27 cellular contexts compared by ENCODE assay signal in the genomic region with DNA sequence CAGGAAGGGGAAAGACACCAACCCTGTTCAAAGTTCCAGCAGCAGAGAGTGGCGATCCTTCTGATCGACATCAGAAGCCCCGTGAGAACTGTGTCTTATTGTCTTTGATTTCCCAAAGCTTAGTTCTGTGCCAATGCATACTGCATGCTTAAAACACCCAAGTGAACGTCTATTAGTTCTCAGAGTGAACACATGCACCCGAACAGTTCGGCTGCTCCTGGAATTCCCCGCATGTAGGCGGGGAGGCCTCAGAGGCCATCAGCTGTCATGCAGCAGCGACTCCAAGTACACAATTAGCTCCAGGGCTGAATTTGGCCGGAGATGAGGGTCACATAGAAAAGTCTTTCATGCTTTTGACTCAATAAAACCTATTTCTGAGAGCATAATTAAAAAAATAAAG.
DNase-seq lines count a peak whose midpoint lies in the region; ATAC-seq and TF ChIP-seq lines count a peak whose summit lies in the region.
"Had no signal": no experiment of that assay in that cellular context is flagged by ENCODE, and none has a peak within 500 bp of the region (broad histone marks: within the 10 kb centered on the region; RNA-seq: fewer than 3 reads in every experiment).

No MANE protein-coding gene starts in this region.

- in situ Hi-C loops in GM13977 (cut with MboI; ENCODE audit: low pct_unique_long_range_greater_than_20kb, low sequenced_read_pairs, unreplicated experiment) = no loop called here

- peaks cover 63% of the 10 kb centered on the region for H3K36me3 Mint-ChIP-seq in nephron (ENCODE audit: low read depth)
- peaks cover 12% of the 10 kb centered on the region for H3K36me3 Mint-ChIP-seq in activated T-helper 17 cell treated with anti-CD3 and anti-CD28 coated beads, Interleukin-2, amount 50 U/mL, for 72 hours (ENCODE audit: low read depth)

- peak overlapping the region; percentile 34 to 75 (median 60) for H3K27ac Mint-ChIP-seq in nephron
- no peak overlapping the region for H3K27ac Mint-ChIP-seq in activated T-helper 17 cell treated with anti-CD3 and anti-CD28 coated beads, Interleukin-2, amount 50 U/mL, for 72 hours
- H3K27ac Mint-ChIP-seq: T-helper 17 cell had no signal

- H3K4me3 ChIP-seq in lower lobe of right lung = no peak overlapping the region
- H3K4me3 ChIP-seq: left ventricle myocardium inferior, sigmoid colon, stomach, tibial artery had no signal

- TF ChIP-seq CTCF in GM13977 (IDR thresholded peaks at IDR 0.05; ENCODE audit: extremely low read depth, insufficient read depth, missing control alignments) (no peak), nephron (IDR thresholded peaks at IDR 0.05; ENCODE audit: unreplicated experiment in 3 of 3) (no peak), lower lobe of right lung (IDR thresholded peaks at IDR 0.05) (no peak)

- H3K4me1 Mint-ChIP-seq in nephron = peaks cover 68% of the 10 kb centered on the region
- H3K4me1 Mint-ChIP-seq in activated T-helper 17 cell treated with anti-CD3 and anti-CD28 coated beads, Interleukin-2, amount 50 U/mL, for 72 hours = no peaks in the 10 kb centered on the region

- DNase-seq in GM13977 (ENCODE audit: low spot score) (peak; percentile 67), ecto neural progenitor cell (ENCODE audit: low spot score) (peak; percentile 19), GM19238 (ENCODE audit: insufficient read length, low spot score) (no peak), lower lobe of right lung (no peak), NCI-H2029 (lab: John Stamatoyannopoulos, UW) (no peak)
- DNase-seq: activated gamma-delta T cell, EL, hypothalamus, KG1, left ventricle myocardium inferior, MM.1S, NCI-H1417 treated with DMSO at 0.1 percent for 48 hours, NCI-H2107, NCI-H510A treated with DMSO at 0.1 percent for 48 hours, sigmoid colon, SK-N-SH, stomach, T-helper 17 cell, tibial artery had no signal

- no peaks in the 10 kb centered on the region for H3K9me3 ChIP-seq in lower lobe of right lung
- H3K9me3 ChIP-seq: left ventricle myocardium inferior, sigmoid colon, SK-N-SH, stomach, tibial artery had no signal

- H3K9me3 Mint-ChIP-seq in nephron = no peaks in the 10 kb centered on the region
- H3K9me3 Mint-ChIP-seq in activated T-helper 17 cell treated with anti-CD3 and anti-CD28 coated beads, Interleukin-2, amount 50 U/mL, for 72 hours = no peaks in the 10 kb centered on the region
- H3K9me3 Mint-ChIP-seq: neural crest cell had no signal

- intact Hi-C loops in lower lobe of right lung (cut with DNase I) = no loop called here

- H3K27me3 ChIP-seq in lower lobe of right lung (ENCODE audit: low read depth) = no peaks in the 10 kb centered on the region
- H3K27me3 ChIP-seq: sigmoid colon, stomach, tibial artery had no signal

- peak; percentile 68 for ATAC-seq in HG02884 (IDR thresholded peaks at IDR 0.05; ENCODE audit: unreplicated experiment)
- ATAC-seq in activated T-helper 17 cell treated with anti-CD3 and anti-CD28 coated beads, Interleukin-2, amount 50 U/mL, for 72 hours (replicated peaks) = no peak
- ATAC-seq in lower lobe of right lung = no peak
- ATAC-seq: HCT116, T-helper 17 cell had no signal

- H3K27ac ChIP-seq in lower lobe of right lung = no peak overlapping the region
- H3K27ac ChIP-seq: C4-2B, epithelial cell of prostate, left ventricle myocardium inferior, RWPE1, sigmoid colon, stomach, tibial artery had no signal

- H3K36me3 ChIP-seq in lower lobe of right lung = peaks cover 44% of the 10 kb centered on the region

- H3K27me3 Mint-ChIP-seq in nephron (ENCODE audit: low read depth) = peaks cover 2% of the 10 kb centered on the region
- peaks cover 4% of the 10 kb centered on the region for H3K27me3 Mint-ChIP-seq in activated T-helper 17 cell treated with anti-CD3 and anti-CD28 coated beads, Interleukin-2, amount 50 U/mL, for 72 hours
- H3K27me3 Mint-ChIP-seq: T-helper 17 cell had no signal

- peak overlapping the region in 1 of 3 experiments; percentile 27 for H3K4me3 Mint-ChIP-seq in nephron
- H3K4me3 Mint-ChIP-seq in activated T-helper 17 cell treated with anti-CD3 and anti-CD28 coated beads, Interleukin-2, amount 50 U/mL, for 72 hours = no peak overlapping the region
- H3K4me3 Mint-ChIP-seq: neural crest cell, T-helper 17 cell had no signal

- H3K4me1 ChIP-seq in lower lobe of right lung = no peaks in the 10 kb centered on the region
- H3K4me1 ChIP-seq: stomach, tibial artery had no signal

Comparison
In these comparisons a context has a peak if more than half of its experiments do, and no peak if none do; other contexts are left out.
1. DNase-seq: peak in GM13977 (single experiment) and ecto neural progenitor cell (single experiment); none in GM19238 (single experiment), lower lobe of right lung (single experiment) and NCI-H2029 (single experiment).